In the genomic region with DNA sequence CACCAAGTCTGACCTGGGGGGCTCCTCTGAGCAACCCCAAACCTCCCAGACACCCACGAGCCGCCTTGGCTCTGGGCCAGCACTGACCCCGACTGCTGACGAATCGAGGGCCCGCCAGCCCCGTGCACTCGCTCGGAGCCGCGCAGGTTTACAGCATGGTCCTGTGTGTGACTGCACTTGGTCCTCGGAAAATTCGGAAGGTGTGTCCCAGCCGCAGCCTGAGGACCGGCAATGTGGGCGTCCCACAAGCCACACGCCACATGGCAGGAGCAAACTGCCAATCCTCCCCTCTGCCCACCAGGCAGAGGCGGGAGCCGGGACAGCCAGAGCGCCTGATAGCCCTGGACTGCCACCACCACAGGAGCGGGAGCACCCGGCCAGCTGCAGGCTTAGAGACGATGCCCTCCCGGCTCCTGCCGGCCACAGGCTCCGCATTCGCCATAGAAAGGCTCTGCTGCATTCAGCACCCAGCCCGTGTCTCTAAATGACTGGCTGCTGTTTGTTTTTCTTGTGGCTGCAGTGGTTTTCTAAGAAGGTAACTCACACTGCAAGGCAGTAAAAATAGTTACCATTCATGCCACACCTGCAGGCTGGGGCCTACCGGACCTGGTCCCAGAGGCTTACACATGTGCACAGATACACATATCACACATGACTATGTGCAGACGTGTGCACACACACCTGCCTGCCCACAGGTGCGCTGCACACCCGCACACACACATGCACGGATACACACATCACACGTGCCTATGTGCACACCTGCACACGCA, we compare ENCODE assay signal across 8 cellular contexts.
A peak's percentile ranks its signal among the peaks of the same experiment; 100 is the strongest.
DNase-seq lines count a peak whose midpoint lies in the region; ATAC-seq lines count a peak whose summit lies in the region.
"Not testable (repeated sequence)": the region's sequence is repeated elsewhere in the genome, so short reads cannot be mapped to it uniquely, and the experiment has no call there.

No MANE protein-coding gene starts in this region.

- not testable (repeated sequence) for H3K9me3 Mint-ChIP-seq in T-helper 2 cell treated with Interferon-gamma antibody and Interleukin-4, amounts not matched to agents 5 μg/mL and 100 μg/mL, for 36 hours

- DNase-seq in CD1c-positive myeloid dendritic cell (ENCODE audit: extremely low spot score): peak; percentile 1
- peak; percentile 71 for DNase-seq in T-helper 2 cell treated with Interferon-gamma antibody and Interleukin-4, amounts not matched to agents 5 μg/mL and 100 μg/mL, for 36 hours (ENCODE audit: low spot score)
- peak; percentile 25 for DNase-seq in activated effector memory CD4-positive, alpha-beta T cell treated with Interleukin-2 at 50 U/mL for 16 hours
- peak; percentile 47 for DNase-seq in cardiac septum (ENCODE audit: low spot score)
- peak; percentile 33 for DNase-seq in stimulated activated CD4-positive, alpha-beta T cell treated with anti-CD3 and anti-CD28 coated beads, Interleukin-4, amount 100 ng/mL, for 1 hour

- not testable (repeated sequence) for H3K27ac Mint-ChIP-seq in T-helper 2 cell treated with Interferon-gamma antibody and Interleukin-4, amounts not matched to agents 5 μg/mL and 100 μg/mL, for 36 hours

- not testable (repeated sequence) for H3K36me3 Mint-ChIP-seq in T-helper 2 cell treated with Interferon-gamma antibody and Interleukin-4, amounts not matched to agents 5 μg/mL and 100 μg/mL, for 36 hours (ENCODE audit: low read depth)

- intact Hi-C loops in cardiac septum (cut with DNase I): not testable (repeated sequence)

- H3K4me3 Mint-ChIP-seq in T-helper 2 cell treated with Interferon-gamma antibody and Interleukin-4, amounts not matched to agents 5 μg/mL and 100 μg/mL, for 36 hours: not testable (repeated sequence)

- not testable (repeated sequence) for H3K27me3 Mint-ChIP-seq in T-helper 2 cell treated with Interferon-gamma antibody and Interleukin-4, amounts not matched to agents 5 μg/mL and 100 μg/mL, for 36 hours (ENCODE audit: low read depth)

- ATAC-seq in GM19035 (IDR thresholded peaks at IDR 0.05; ENCODE audit: unreplicated experiment) (peak; percentile 43), HG02678 (IDR thresholded peaks at IDR 0.05; ENCODE audit: unreplicated experiment) (peak; percentile 33), HG03354 (IDR thresholded peaks at IDR 0.05; ENCODE audit: poor library complexity, severe bottlenecking, unreplicated experiment) (peak; percentile 49)

- H3K4me1 Mint-ChIP-seq in T-helper 2 cell treated with Interferon-gamma antibody and Interleukin-4, amounts not matched to agents 5 μg/mL and 100 μg/mL, for 36 hours (ENCODE audit: low read depth): not testable (repeated sequence)

Comparison
In these comparisons a context has a peak if more than half of its experiments do, and no peak if none do; other contexts are left out.
1. Peak in every context shown above with its lines: DNase-seq and ATAC-seq.
2. DNase-seq: peak in every context shown above with its lines; median percentile 71 in T-helper 2 cell treated with Interferon-gamma antibody and Interleukin-4, amounts not matched to agents 5 μg/mL and 100 μg/mL, for 36 hours; 47 in cardiac septum; 33 in stimulated activated CD4-positive, alpha-beta T cell treated with anti-CD3 and anti-CD28 coated beads, Interleukin-4, amount 100 ng/mL, for 1 hour; 25 in activated effector memory CD4-positive, alpha-beta T cell treated with Interleukin-2 at 50 U/mL for 16 hours; 1 in CD1c-positive myeloid dendritic cell.